1 cellular context compared by ENCODE assay signal in genomic region chr14:104752735-104753527, GRCh38.
TF ChIP-seq lines count a peak whose summit lies in the region.

Gene SIVA1, plus strand, starts transcription at chr14:104753147. Its CDS starts 55 bp downstream, at chr14:104753202.

TF ChIP-seq in GM12878, 131 proteins besides CTCF, POLR2A, EP300 and RAD21 (continued from another document and continues in another):
- TF ChIP-seq MYB (IDR thresholded peaks at IDR 0.05; ENCODE audit: borderline replicate concordance, low read depth, low read length) (no peak), RUNX3 (IDR thresholded peaks at IDR 0.05; ENCODE audit: low read length) (0 out of 2 replicates have a peak, but pooled peaks have one; percentile 26), CBX3 (IDR thresholded peaks at IDR 0.05; ENCODE audit: borderline replicate concordance, low read depth) (no peak), JUNB (IDR thresholded peaks at IDR 0.05) (no peak), SPI1 (IDR thresholded peaks at IDR 0.05; ENCODE audit: borderline replicate concordance, insufficient read depth, low read depth, low read length) (no peak), ZNF622 (IDR thresholded peaks at IDR 0.05) (no peak), BCL11A (IDR thresholded peaks at IDR 0.05; ENCODE audit: low read depth, low read length) (no peak), TAF1 (IDR thresholded peaks at IDR 0.05; ENCODE audit: borderline replicate concordance, low read depth, low read length) (peak; percentile 58; the same call in 1 of the 2 replicates), ATF3 (IDR thresholded peaks at IDR 0.05; ENCODE audit: borderline replicate concordance, extremely low read depth, low read depth, low read length) (peak; percentile 36; the same call in 1 of the 2 replicates), ZBTB4 (CRISPR knock-in tag; IDR thresholded peaks at IDR 0.05) (no peak), YY1 (IDR thresholded peaks at IDR 0.05; ENCODE audit: low read depth, low read length) (peak; percentile 91), POU2F2 (IDR thresholded peaks at IDR 0.05; ENCODE audit: borderline replicate concordance, low read depth, low read length) (0 out of 3 replicates have a peak, but pooled peaks have one; percentile 59), STAT3 (IDR thresholded peaks at IDR 0.05; ENCODE audit: low read depth, low read length) (no peak), NKRF (conservative IDR thresholded peaks at IDR 0.05) (peak; percentile 93), SIN3A (IDR thresholded peaks at IDR 0.05; ENCODE audit: low read depth, low read length) (no peak), HSF1 (IDR thresholded peaks at IDR 0.05; ENCODE audit: low read depth, low read length) (no peak), TCF12 (IDR thresholded peaks at IDR 0.05; ENCODE audit: low read depth, low read length) (0 out of 2 replicates have a peak, but pooled peaks have one; percentile 35), ELK1 (IDR thresholded peaks at IDR 0.05; ENCODE audit: low read depth, low read length) (no peak), ZBTB40 (IDR thresholded peaks at IDR 0.05; ENCODE audit: borderline replicate concordance) (no peak), DPF2 (IDR thresholded peaks at IDR 0.05) (peak; percentile 59; the same call in 1 of the 2 replicates), ASH2L (IDR thresholded peaks at IDR 0.05; ENCODE audit: borderline replicate concordance, low read depth) (peak; percentile 50; the same call in 1 of the 2 replicates), TCF3 (IDR thresholded peaks at IDR 0.05; ENCODE audit: borderline replicate concordance, insufficient read depth, low read depth, low read length) (no peak), USF1 (IDR thresholded peaks at IDR 0.05; ENCODE audit: borderline replicate concordance, extremely low read length, insufficient read depth, low read depth, low read length) (no peak), CBFB (IDR thresholded peaks at IDR 0.05; ENCODE audit: low read depth) (no peak), NFYA (IDR thresholded peaks at IDR 0.05; ENCODE audit: borderline replicate concordance, low read depth, low read length) (no peak), ZBTB33 (IDR thresholded peaks at IDR 0.05) (no peak), REST (IDR thresholded peaks at IDR 0.05; ENCODE audit: low read depth, low read length) (no peak), MXI1 (IDR thresholded peaks at IDR 0.05; ENCODE audit: low read depth, low read length) (peak; percentile 82), LARP7 (IDR thresholded peaks at IDR 0.05) (peak; percentile 87), YBX1 (IDR thresholded peaks at IDR 0.05) (no peak), IRF4 (IDR thresholded peaks at IDR 0.05; ENCODE audit: low read depth, low read length) (no peak), HDGF (IDR thresholded peaks at IDR 0.05) (peak; percentile 99), ZZZ3 (IDR thresholded peaks at IDR 0.05; ENCODE audit: control insufficient read depth, insufficient read length, low read depth) (no peak), ZBED1 (IDR thresholded peaks at IDR 0.05; ENCODE audit: borderline replicate concordance) (no peak), NR2C2 (IDR thresholded peaks at IDR 0.05; ENCODE audit: borderline replicate concordance, control insufficient read depth, insufficient read length, low read depth) (no peak), HDAC6 (IDR thresholded peaks at IDR 0.05; ENCODE audit: unreplicated experiment) (no peak), ETV6 (conservative IDR thresholded peaks at IDR 0.05 in 1 of 2, IDR thresholded peaks at IDR 0.05 in 1 of 2; ENCODE audit: borderline replicate concordance in 1 of 2, low read depth in 1 of 2) (no peak), PBX3 (IDR thresholded peaks at IDR 0.05; ENCODE audit: insufficient replicate concordance, low read depth, low read length) (no peak)
